ENCODE assay signal across 8 cellular contexts in genomic region chr15:92898988-92899909, GRCh38. TPM values are rescaled to one million over a fixed set of nuclear protein-coding genes. Genes with fewer than 3 reads are reported as not detected.
DNase-seq lines count a peak whose midpoint lies in the region; ATAC-seq and TF ChIP-seq lines count a peak whose summit lies in the region.

No MANE protein-coding gene starts in this region.

- no peaks in the 10 kb centered on the region for H3K9me3 Mint-ChIP-seq in activated CD8-positive, alpha-beta memory T cell treated with anti-CD3 and anti-CD28 coated beads, Interleukin-2, amount 10 ng/mL, durations not matched to agents 7 days and 5 days (ENCODE audit: low read depth)
- H3K9me3 Mint-ChIP-seq in stimulated activated effector memory CD8-positive, alpha-beta T cell treated with anti-CD3 and anti-CD28 coated beads, Interleukin-12 subunit alpha, Interleukin-12 subunit beta, amount 100 ng/mL, for 72 hours: peaks cover 7% of the 10 kb centered on the region

- H3K36me3 Mint-ChIP-seq in activated CD8-positive, alpha-beta memory T cell treated with anti-CD3 and anti-CD28 coated beads, Interleukin-2, amount 10 ng/mL, durations not matched to agents 7 days and 5 days: peaks cover 73% of the 10 kb centered on the region
- peaks cover 100% of the 10 kb centered on the region for H3K36me3 Mint-ChIP-seq in stimulated activated effector memory CD8-positive, alpha-beta T cell treated with anti-CD3 and anti-CD28 coated beads, Interleukin-12 subunit alpha, Interleukin-12 subunit beta, amount 100 ng/mL, for 72 hours

- peaks cover 47% of the 10 kb centered on the region for H3K4me1 Mint-ChIP-seq in activated CD8-positive, alpha-beta memory T cell treated with anti-CD3 and anti-CD28 coated beads, Interleukin-2, amount 10 ng/mL, durations not matched to agents 7 days and 5 days
- H3K4me1 Mint-ChIP-seq in stimulated activated effector memory CD8-positive, alpha-beta T cell treated with anti-CD3 and anti-CD28 coated beads, Interleukin-12 subunit alpha, Interleukin-12 subunit beta, amount 100 ng/mL, for 72 hours: peaks cover 47% of the 10 kb centered on the region

- H3K27ac ChIP-seq in SK-N-MC: peak overlapping the region; percentile 100

- H3K9me3 ChIP-seq in SK-N-MC (ENCODE audit: low read depth, low read length): no peaks in the 10 kb centered on the region

- CTCF ChIA-PET in activated CD8-positive, alpha-beta memory T cell treated with anti-CD3 and anti-CD28 coated beads, Interleukin-2, amount 10 ng/mL, durations not matched to agents 7 days and 5 days (lab: Charles Lee): interaction anchor here (0.8 to 6.6 kb wide), 11 partner anchors 9 to 102 kb away, joined by 3 to 65 read pairs (median 7); no protein-coding TSS in a partner anchor

- peak overlapping the region; percentile 10 for H3K4me3 Mint-ChIP-seq in activated CD8-positive, alpha-beta memory T cell treated with anti-CD3 and anti-CD28 coated beads, Interleukin-2, amount 10 ng/mL, durations not matched to agents 7 days and 5 days
- peak overlapping the region; percentile 93 for H3K4me3 Mint-ChIP-seq in stimulated activated effector memory CD8-positive, alpha-beta T cell treated with anti-CD3 and anti-CD28 coated beads, Interleukin-12 subunit alpha, Interleukin-12 subunit beta, amount 100 ng/mL, for 72 hours

- ATAC-seq in activated CD8-positive, alpha-beta memory T cell treated with anti-CD3 and anti-CD28 coated beads, Interleukin-2, amount 10 ng/mL, durations not matched to agents 7 days and 5 days: no peak
- no peak for ATAC-seq in stimulated activated effector memory CD8-positive, alpha-beta T cell treated with anti-CD3 and anti-CD28 coated beads, Interleukin-12 subunit alpha, Interleukin-12 subunit beta, amount 100 ng/mL, for 72 hours

- H3K4me3 ChIP-seq in SK-N-MC: peak overlapping the region; percentile 91

- H3K27ac Mint-ChIP-seq in activated CD8-positive, alpha-beta memory T cell treated with anti-CD3 and anti-CD28 coated beads, Interleukin-2, amount 10 ng/mL, durations not matched to agents 7 days and 5 days: peak overlapping the region; percentile 100
- H3K27ac Mint-ChIP-seq in stimulated activated effector memory CD8-positive, alpha-beta T cell treated with anti-CD3 and anti-CD28 coated beads, Interleukin-12 subunit alpha, Interleukin-12 subunit beta, amount 100 ng/mL, for 72 hours: peak overlapping the region; percentile 99

- no peak for TF ChIP-seq POLR2A in erythroblast (IDR thresholded peaks at IDR 0.05; ENCODE audit: low read length)

- no peak overlapping the region for H3K9ac ChIP-seq in SK-N-MC (ENCODE audit: insufficient read length)

- no peak for DNase-seq in activated CD8-positive, alpha-beta memory T cell treated with anti-CD3 and anti-CD28 coated beads, Interleukin-2, amount 10 ng/mL, durations not matched to agents 7 days and 5 days
- no peak for DNase-seq in activated CD8-positive, alpha-beta memory T cell treated with anti-CD3 and anti-CD28 coated beads for 24 hours
- DNase-seq in SK-N-MC (ENCODE audit: low read depth, low spot score) (no peak), erythroblast (lab: John Stamatoyannopoulos, UW) (peak; percentile 70 to 72), DMS153 (lab: John Stamatoyannopoulos, UW) (no peak), NCI-H524 treated with DMSO at 0.1 percent for 48 hours (lab: John Stamatoyannopoulos, UW) (no peak), pons (ENCODE audit: low spot score) (no peak)
- DNase-seq in stimulated activated effector memory CD8-positive, alpha-beta T cell treated with anti-CD3 and anti-CD28 coated beads, Interleukin-12 subunit alpha, Interleukin-12 subunit beta, amount 100 ng/mL, for 72 hours (ENCODE audit: low spot score in 2 of 2): no peak

- H3K27me3 Mint-ChIP-seq in activated CD8-positive, alpha-beta memory T cell treated with anti-CD3 and anti-CD28 coated beads, Interleukin-2, amount 10 ng/mL, durations not matched to agents 7 days and 5 days: no peaks in the 10 kb centered on the region

- H3K36me3 ChIP-seq in SK-N-MC (ENCODE audit: insufficient read depth, low read length): peaks cover 75% of the 10 kb centered on the region

RNA-seq across cellular contexts. Expression of gene CHD2, which starts 0.9 kb away (rescaled TPM):
- 100 to 1,000 TPM; 121 to 151 TPM for total RNA-seq in activated CD8-positive, alpha-beta memory T cell treated with anti-CD3 and anti-CD28 coated beads, Interleukin-2, amount 10 ng/mL, durations not matched to agents 7 days and 5 days

Comparison
In these comparisons a context has a peak if more than half of its experiments do, and no peak if none do; other contexts are left out.
1. DNase-seq: peak in erythroblast (2 of 2); none in activated CD8-positive, alpha-beta memory T cell treated with anti-CD3 and anti-CD28 coated beads, Interleukin-2, amount 10 ng/mL, durations not matched to agents 7 days and 5 days (single experiment), activated CD8-positive, alpha-beta memory T cell treated with anti-CD3 and anti-CD28 coated beads for 24 hours (single experiment), SK-N-MC (single experiment), stimulated activated effector memory CD8-positive, alpha-beta T cell treated with anti-CD3 and anti-CD28 coated beads, Interleukin-12 subunit alpha, Interleukin-12 subunit beta, amount 100 ng/mL, for 72 hours (0 of 2), DMS153 (single experiment), NCI-H524 treated with DMSO at 0.1 percent for 48 hours (single experiment) and pons (single experiment).